Comparison of ENCODE assay signal across 14 cellular contexts in the genomic region with DNA sequence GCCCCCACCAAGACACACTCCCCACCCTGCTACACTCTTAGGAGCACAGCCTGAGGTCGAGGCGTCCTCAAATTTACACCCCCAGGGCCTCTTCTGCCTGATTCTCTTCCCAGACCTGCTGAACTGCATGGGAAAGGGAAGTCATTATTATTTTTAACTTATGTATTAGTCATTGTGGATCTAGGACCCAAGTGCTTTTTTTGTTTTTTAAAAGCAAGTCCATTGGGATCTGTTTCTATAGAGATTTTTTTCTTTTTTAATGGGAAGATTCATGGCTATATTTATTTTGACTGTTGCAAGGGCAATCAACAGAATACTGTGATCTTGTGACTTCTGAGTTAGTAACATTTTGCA.
DNase-seq lines count a peak whose midpoint lies in the region; ATAC-seq and TF ChIP-seq lines count a peak whose summit lies in the region.
"Had no signal": no experiment of that assay in that cellular context is flagged by ENCODE, and none has a peak within 500 bp of the region (broad histone marks: within the 10 kb centered on the region; RNA-seq: fewer than 3 reads in every experiment).

No MANE protein-coding gene starts in this region.

- H3K27ac ChIP-seq in breast epithelium (no peak overlapping the region), neural progenitor cell (no peak overlapping the region), SK-N-SH (ENCODE audit: low read depth in 2 of 2, low read length in 1 of 2) (peak overlapping the region in 1 of 2 experiments; percentile 55; a peak in 2 of 4 replicates)
- H3K27ac ChIP-seq: left ventricle myocardium inferior had no signal

- H3K4me2 ChIP-seq in neural progenitor cell (no peak overlapping the region), SK-N-SH (no peak overlapping the region)

- intact Hi-C loops in MCF 10A (cut with micrococcal nuclease) (no loop called here), breast epithelium (cut with DNase I; ENCODE audit: low total_unique reads) (no loop called here)

- ATAC-seq in HG03025 (IDR thresholded peaks at IDR 0.05; ENCODE audit: low FRiP score, unreplicated experiment), result no peak

- no peaks in the 10 kb centered on the region for H3K9me2 ChIP-seq in SK-N-SH

- no peak overlapping the region for H3K4me3 ChIP-seq in breast epithelium
- no peak overlapping the region for H3K4me3 ChIP-seq in neural progenitor cell
- no peak overlapping the region for H3K4me3 ChIP-seq in SK-N-SH (ENCODE audit: low read depth in 2 of 2, low read length in 1 of 2)
- H3K4me3 ChIP-seq: left ventricle myocardium inferior had no signal

- H3K36me3 Mint-ChIP-seq in MCF 10A (ENCODE audit: insufficient read depth, unreplicated experiment) (no peaks in the 10 kb centered on the region), chondrocyte (ENCODE audit: low read depth) (peaks cover 22% of the 10 kb centered on the region), neural progenitor cell (peaks cover 24% of the 10 kb centered on the region)

- TF ChIP-seq EP300 in SK-N-SH (IDR thresholded peaks at IDR 0.05; ENCODE audit: borderline replicate concordance in 1 of 2, low read depth in 1 of 2, low read length in 1 of 2), result no peak

- TF ChIP-seq POLR2A in breast epithelium (IDR thresholded peaks at IDR 0.05), result no peak

- BruUV-seq in MCF 10A (replicated peaks; lab: Mats Ljungman, UMichigan), result no TSS peak

- no peaks in the 10 kb centered on the region for H3K27me3 Mint-ChIP-seq in MCF 10A (ENCODE audit: insufficient read depth, unreplicated experiment)
- H3K27me3 Mint-ChIP-seq in chondrocyte (ENCODE audit: low read depth), result no peaks in the 10 kb centered on the region
- peaks cover 5% of the 10 kb centered on the region for H3K27me3 Mint-ChIP-seq in neural progenitor cell (ENCODE audit: insufficient read depth, low read depth)
- H3K27me3 Mint-ChIP-seq: CD4-positive, CD25-positive, alpha-beta regulatory T cell had no signal

- CTCF ChIA-PET in MCF 10A (lab: Yijun Ruan, JAX) (no interaction called here), SK-N-SH (lab: Yijun Ruan, JAX) (no interaction called here)

- H3K9me3 Mint-ChIP-seq in MCF 10A (ENCODE audit: unreplicated experiment), result no peaks in the 10 kb centered on the region
- H3K9me3 Mint-ChIP-seq in chondrocyte (ENCODE audit: low read depth), result no peaks in the 10 kb centered on the region
- H3K9me3 Mint-ChIP-seq in neural progenitor cell, result no peaks in the 10 kb centered on the region
- H3K9me3 Mint-ChIP-seq: CD4-positive, CD25-positive, alpha-beta regulatory T cell had no signal

- TF ChIP-seq RAD21 in SK-N-SH (IDR thresholded peaks at IDR 0.05; ENCODE audit: low read length), result no peak

- TF ChIP-seq CTCF in MCF 10A (IDR thresholded peaks at IDR 0.05; ENCODE audit: unreplicated experiment) (no peak), breast epithelium (IDR thresholded peaks at IDR 0.05) (no peak), chondrocyte (IDR thresholded peaks at IDR 0.05) (no peak), neural progenitor cell (IDR thresholded peaks at IDR 0.05) (no peak), SK-N-SH (IDR thresholded peaks at IDR 0.05) (no peak)

- H3K27ac Mint-ChIP-seq in MCF 10A (ENCODE audit: low read depth, unreplicated experiment), result peak overlapping the region; percentile 43
- peak overlapping the region; percentile 98 for H3K27ac Mint-ChIP-seq in chondrocyte (ENCODE audit: unreplicated experiment)
- peak overlapping the region; percentile 33 for H3K27ac Mint-ChIP-seq in neural progenitor cell
- H3K27ac Mint-ChIP-seq: activated CD8-positive, alpha-beta T cell treated with anti-CD3 and anti-CD28 coated beads, Interleukin-2, amount 10 ng/mL, durations not matched to agents 7 days and 5 days; CD4-positive, CD25-positive, alpha-beta regulatory T cell had no signal

- H4K20me1 ChIP-seq in neural progenitor cell (ENCODE audit: low read depth), result no peaks in the 10 kb centered on the region
- no peaks in the 10 kb centered on the region for H4K20me1 ChIP-seq in SK-N-SH (ENCODE audit: insufficient read depth)

- peaks cover 34% of the 10 kb centered on the region for H3K4me1 Mint-ChIP-seq in MCF 10A (ENCODE audit: insufficient read depth, unreplicated experiment)
- peaks cover 26% of the 10 kb centered on the region for H3K4me1 Mint-ChIP-seq in chondrocyte (ENCODE audit: low read depth)
- no peaks in the 10 kb centered on the region for H3K4me1 Mint-ChIP-seq in neural progenitor cell

- WGBS in SK-N-SH (ENCODE audit: low lambda C conversion rate), result 94% methylated on average over 2 of the region's 2 CpGs

- peaks cover 3% of the 10 kb centered on the region for H3F3A ChIP-seq in neural progenitor cell (ENCODE audit: low read depth)
- H3F3A ChIP-seq in SK-N-SH (replicated peaks; ENCODE audit: insufficient read depth), result peaks cover 4% of the 10 kb centered on the region

- peak overlapping the region; percentile 61 for H3K4me3 Mint-ChIP-seq in MCF 10A (ENCODE audit: unreplicated experiment)
- H3K4me3 Mint-ChIP-seq in chondrocyte (ENCODE audit: unreplicated experiment), result peak overlapping the region; percentile 56
- H3K4me3 Mint-ChIP-seq in neural progenitor cell, result no peak overlapping the region
- H3K4me3 Mint-ChIP-seq: activated CD8-positive, alpha-beta T cell treated with anti-CD3 and anti-CD28 coated beads, Interleukin-2, amount 10 ng/mL, durations not matched to agents 7 days and 5 days; CD4-positive, CD25-positive, alpha-beta regulatory T cell had no signal

- H3K27me3 ChIP-seq in breast epithelium (no peaks in the 10 kb centered on the region), neural progenitor cell (no peaks in the 10 kb centered on the region), SK-N-SH (ENCODE audit: insufficient read depth) (no peaks in the 10 kb centered on the region)

- H3K36me3 ChIP-seq in breast epithelium (no peaks in the 10 kb centered on the region), neural progenitor cell (no peaks in the 10 kb centered on the region), SK-N-SH (replicated peaks in 1 of 2; ENCODE audit: control insufficient read depth in 1 of 2, insufficient read depth in 2 of 2, low read length in 1 of 2) (peaks cover 16 to 17% of the 10 kb centered on the region in 2 experiments)

- POLR2A ChIA-PET in MCF 10A (lab: Yijun Ruan, JAX) (interaction anchor here (1.0 to 2.4 kb wide), 2 partner anchors 11 to 43 kb away, joined by 3 to 27 read pairs; no protein-coding TSS in a partner anchor), SK-N-SH (lab: Yijun Ruan, JAX) (no interaction called here)

- H3K4me1 ChIP-seq in breast epithelium (no peaks in the 10 kb centered on the region), neural progenitor cell (no peaks in the 10 kb centered on the region), SK-N-SH (ENCODE audit: control insufficient read depth in 1 of 2, insufficient read depth in 2 of 2, low read depth in 1 of 2, low read length in 1 of 2) (no peaks in the 10 kb centered on the region)
- H3K4me1 ChIP-seq: left ventricle myocardium inferior had no signal

- H3K9ac ChIP-seq in neural progenitor cell, result no peak overlapping the region
- no peak overlapping the region for H3K9ac ChIP-seq in SK-N-SH

- H3K9me3 ChIP-seq in breast epithelium (no peaks in the 10 kb centered on the region), neural progenitor cell (ENCODE audit: low read depth) (no peaks in the 10 kb centered on the region), SK-N-SH (no peaks in the 10 kb centered on the region)
- H3K9me3 ChIP-seq: left ventricle myocardium inferior had no signal

- H3K79me2 ChIP-seq in neural progenitor cell (ENCODE audit: low read depth) (no peaks in the 10 kb centered on the region), SK-N-SH (ENCODE audit: insufficient read depth) (no peaks in the 10 kb centered on the region)

- no peak overlapping the region for H2AFZ ChIP-seq in neural progenitor cell (replicated peaks)
- H2AFZ ChIP-seq in SK-N-SH (ENCODE audit: low read depth), result no peak overlapping the region

- DNase-seq in MCF 10A (ENCODE audit: unreplicated experiment), result peak; percentile 48
- no peak for DNase-seq in breast epithelium (ENCODE audit: low spot score in 2 of 2)
- no peak for DNase-seq in chondrocyte (ENCODE audit: low spot score)
- DNase-seq in neural progenitor cell (ENCODE audit: low spot score), result no peak
- DNase-seq in NOMO-1 treated with dmso at 0.1 percent for 144 hours (lab: John Stamatoyannopoulos, UW; ENCODE audit: unreplicated experiment), result no peak
- DNase-seq in NCI-H2171 treated with DMSO at 0.1 percent for 48 hours (lab: John Stamatoyannopoulos, UW), result no peak
- DNase-seq in SK-N-SH, result no peak
- DNase-seq: activated CD8-positive, alpha-beta T cell treated with anti-CD3 and anti-CD28 coated beads, Interleukin-2, amount 10 ng/mL, durations not matched to agents 7 days and 5 days; CD4-positive, CD25-positive, alpha-beta regulatory T cell; GOT3; left ventricle myocardium inferior; NCI-H1436 treated with DMSO at 0.1 percent for 48 hours; NCI-H510A had no signal

TF ChIP-seq in SK-N-SH, 30 proteins besides CTCF, POLR2A, EP300 and RAD21 (continues in another document):
- TF ChIP-seq, protein P1, sequence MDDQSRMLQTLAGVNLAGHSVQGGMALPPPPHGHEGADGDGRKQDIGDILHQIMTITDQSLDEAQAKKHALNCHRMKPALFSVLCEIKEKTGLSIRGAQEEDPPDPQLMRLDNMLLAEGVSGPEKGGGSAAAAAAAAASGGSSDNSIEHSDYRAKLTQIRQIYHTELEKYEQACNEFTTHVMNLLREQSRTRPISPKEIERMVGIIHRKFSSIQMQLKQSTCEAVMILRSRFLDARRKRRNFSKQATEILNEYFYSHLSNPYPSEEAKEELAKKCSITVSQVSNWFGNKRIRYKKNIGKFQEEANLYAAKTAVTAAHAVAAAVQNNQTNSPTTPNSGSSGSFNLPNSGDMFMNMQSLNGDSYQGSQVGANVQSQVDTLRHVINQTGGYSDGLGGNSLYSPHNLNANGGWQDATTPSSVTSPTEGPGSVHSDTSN (IDR thresholded peaks at IDR 0.05), result no peak
- TF ChIP-seq POLR2AphosphoS5 (IDR thresholded peaks at IDR 0.05; ENCODE audit: low read depth, low read length), result no peak
- no peak for TF ChIP-seq TAF1 (IDR thresholded peaks at IDR 0.05; ENCODE audit: borderline replicate concordance, low read depth, low read length)
- no peak for TF ChIP-seq FOXJ3 (CRISPR knock-in tag; IDR thresholded peaks at IDR 0.05)
- no peak for TF ChIP-seq USF1 (IDR thresholded peaks at IDR 0.05; ENCODE audit: borderline replicate concordance, low read depth)
- TF ChIP-seq EZH2phosphoT487 (IDR thresholded peaks at IDR 0.05; ENCODE audit: borderline replicate concordance, low read depth), result no peak
- TF ChIP-seq TEAD4 (IDR thresholded peaks at IDR 0.05; ENCODE audit: borderline replicate concordance, insufficient read depth), result no peak
- TF ChIP-seq GABPA (IDR thresholded peaks at IDR 0.05; ENCODE audit: low read depth), result no peak
- TF ChIP-seq JUND (IDR thresholded peaks at IDR 0.05), result no peak
- no peak for TF ChIP-seq RFX5 (IDR thresholded peaks at IDR 0.05; ENCODE audit: low read length)
- TF ChIP-seq TCF12 (IDR thresholded peaks at IDR 0.05), result no peak

Comparison
In these comparisons a context has a peak if more than half of its experiments do, and no peak if none do; other contexts are left out.
1. H3K27ac Mint-ChIP-seq: peak in every context shown above with its lines; median percentile 98 in chondrocyte; 43 in MCF 10A; 33 in neural progenitor cell.